1 cellular context compared by ENCODE assay signal in the genomic region with DNA sequence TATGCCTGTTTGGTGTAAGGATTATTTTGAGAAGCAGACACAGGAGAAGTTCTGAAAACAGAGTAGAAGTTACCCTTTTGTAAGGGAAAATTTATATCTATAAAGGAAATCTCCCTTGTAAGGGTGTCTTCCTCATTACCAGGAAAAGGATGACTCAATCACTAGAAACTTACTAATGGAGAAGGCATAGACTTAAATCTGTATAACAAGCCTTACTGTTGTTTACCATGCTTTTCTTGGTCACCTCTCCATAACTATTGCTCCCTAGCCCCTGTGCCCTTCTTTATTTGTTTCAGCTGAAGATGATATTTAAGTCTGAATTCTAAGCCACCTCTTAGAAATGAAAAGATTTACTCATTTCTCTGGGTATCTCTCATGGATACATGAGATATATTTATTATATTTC.
TF ChIP-seq lines count a peak whose summit lies in the region.

No MANE protein-coding gene starts in this region.

TF ChIP-seq in K562, 482 proteins besides CTCF, POLR2A, EP300 and RAD21 (continued from another document and continues in another):
- TF ChIP-seq, protein P1, sequence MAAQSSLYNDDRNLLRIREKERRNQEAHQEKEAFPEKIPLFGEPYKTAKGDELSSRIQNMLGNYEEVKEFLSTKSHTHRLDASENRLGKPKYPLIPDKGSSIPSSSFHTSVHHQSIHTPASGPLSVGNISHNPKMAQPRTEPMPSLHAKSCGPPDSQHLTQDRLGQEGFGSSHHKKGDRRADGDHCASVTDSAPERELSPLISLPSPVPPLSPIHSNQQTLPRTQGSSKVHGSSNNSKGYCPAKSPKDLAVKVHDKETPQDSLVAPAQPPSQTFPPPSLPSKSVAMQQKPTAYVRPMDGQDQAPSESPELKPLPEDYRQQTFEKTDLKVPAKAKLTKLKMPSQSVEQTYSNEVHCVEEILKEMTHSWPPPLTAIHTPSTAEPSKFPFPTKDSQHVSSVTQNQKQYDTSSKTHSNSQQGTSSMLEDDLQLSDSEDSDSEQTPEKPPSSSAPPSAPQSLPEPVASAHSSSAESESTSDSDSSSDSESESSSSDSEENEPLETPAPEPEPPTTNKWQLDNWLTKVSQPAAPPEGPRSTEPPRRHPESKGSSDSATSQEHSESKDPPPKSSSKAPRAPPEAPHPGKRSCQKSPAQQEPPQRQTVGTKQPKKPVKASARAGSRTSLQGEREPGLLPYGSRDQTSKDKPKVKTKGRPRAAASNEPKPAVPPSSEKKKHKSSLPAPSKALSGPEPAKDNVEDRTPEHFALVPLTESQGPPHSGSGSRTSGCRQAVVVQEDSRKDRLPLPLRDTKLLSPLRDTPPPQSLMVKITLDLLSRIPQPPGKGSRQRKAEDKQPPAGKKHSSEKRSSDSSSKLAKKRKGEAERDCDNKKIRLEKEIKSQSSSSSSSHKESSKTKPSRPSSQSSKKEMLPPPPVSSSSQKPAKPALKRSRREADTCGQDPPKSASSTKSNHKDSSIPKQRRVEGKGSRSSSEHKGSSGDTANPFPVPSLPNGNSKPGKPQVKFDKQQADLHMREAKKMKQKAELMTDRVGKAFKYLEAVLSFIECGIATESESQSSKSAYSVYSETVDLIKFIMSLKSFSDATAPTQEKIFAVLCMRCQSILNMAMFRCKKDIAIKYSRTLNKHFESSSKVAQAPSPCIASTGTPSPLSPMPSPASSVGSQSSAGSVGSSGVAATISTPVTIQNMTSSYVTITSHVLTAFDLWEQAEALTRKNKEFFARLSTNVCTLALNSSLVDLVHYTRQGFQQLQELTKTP (IDR thresholded peaks at IDR 0.05; ENCODE audit: low read depth in 1 of 2, partially characterized antibody in 2 of 2) = peak; percentile 72 to 84
- TF ChIP-seq RBFOX2 (IDR thresholded peaks at IDR 0.05; ENCODE audit: low read depth, low read length) (peak; percentile 50), ELF4 (CRISPR knock-in tag; IDR thresholded peaks at IDR 0.05) (no peak), TRIM24 (IDR thresholded peaks at IDR 0.05) (peak; percentile 73 to 90; a peak in 3 of 4 replicates), BRD4 (IDR thresholded peaks at IDR 0.05) (peak; percentile 84; the same call in 1 of the 2 replicates), KDM1A (IDR thresholded peaks at IDR 0.05) (0 out of 4 replicates have a peak, but pooled peaks of 1 of the 2 experiments have one; percentile 25), SPI1 (IDR thresholded peaks at IDR 0.05; ENCODE audit: borderline replicate concordance, low read depth, low read length) (0 out of 2 replicates have a peak, but pooled peaks have one; percentile 13), RNF2 (IDR thresholded peaks at IDR 0.05) (peak; percentile 65; the same call in 1 of the 2 replicates), OTX1 (CRISPR knock-in tag; IDR thresholded peaks at IDR 0.05) (no peak), ZEB2 (IDR thresholded peaks at IDR 0.05) (no peak), JUND (IDR thresholded peaks at IDR 0.05; ENCODE audit: borderline replicate concordance, low read depth, low read length) (peak; percentile 96), JUND (tag; IDR thresholded peaks at IDR 0.05; ENCODE audit: borderline replicate concordance, low read depth, low read length) (peak; percentile 97), ETV6 (IDR thresholded peaks at IDR 0.05; ENCODE audit: borderline replicate concordance in 1 of 2, low read depth in 2 of 2, low read length in 1 of 2) (peak; percentile 76 to 86; a peak in 2 of 4 replicates), ETV6 (CRISPR knock-in tag; IDR thresholded peaks at IDR 0.05; ENCODE audit: borderline replicate concordance) (no peak), GATA2 (CRISPR knock-in tag; IDR thresholded peaks at IDR 0.05) (peak; percentile 63; the same call in 1 of the 2 replicates), LEF1 (IDR thresholded peaks at IDR 0.05) (peak; percentile 85; the same call in 1 of the 2 replicates), ELF1 (tag; IDR thresholded peaks at IDR 0.05) (peak; percentile 27; the same call in 1 of the 2 replicates), ZNF184 (CRISPR knock-in tag; IDR thresholded peaks at IDR 0.05) (no peak), SMARCE1 (IDR thresholded peaks at IDR 0.05) (peak; percentile 89), ARID1B (IDR thresholded peaks at IDR 0.05) (peak; percentile 87), ATF7 (IDR thresholded peaks at IDR 0.05) (peak; percentile 83), ZKSCAN3 (CRISPR knock-in tag; IDR thresholded peaks at IDR 0.05) (no peak), HDAC3 (IDR thresholded peaks at IDR 0.05; ENCODE audit: borderline replicate concordance, partially characterized antibody) (peak; percentile 45), ZNF584 (CRISPR knock-in tag; IDR thresholded peaks at IDR 0.05; ENCODE audit: low read depth) (0 out of 2 replicates have a peak, but pooled peaks have one; percentile 55), MTA3 (IDR thresholded peaks at IDR 0.05; ENCODE audit: borderline replicate concordance) (peak; percentile 25; the same call in 1 of the 2 replicates), JUN (IDR thresholded peaks at IDR 0.05; ENCODE audit: borderline replicate concordance, low read depth, low read length) (peak; percentile 54; the same call in 1 of the 2 replicates), JUN (CRISPR knock-in tag; IDR thresholded peaks at IDR 0.05; ENCODE audit: borderline replicate concordance) (no peak), ILK (tag; IDR thresholded peaks at IDR 0.05; ENCODE audit: borderline replicate concordance, low read depth) (no peak), MTA2 (IDR thresholded peaks at IDR 0.05; ENCODE audit: low read depth) (no peak), SMARCA4 (IDR thresholded peaks at IDR 0.05) (peak; percentile 93), CEBPG (CRISPR knock-in tag; IDR thresholded peaks at IDR 0.05) (peak; percentile 76), CEBPG (tag; conservative IDR thresholded peaks at IDR 0.05 in 1 of 2, IDR thresholded peaks at IDR 0.05 in 1 of 2) (peak; percentile 86 to 96)
- TF ChIP-seq, protein P2, sequence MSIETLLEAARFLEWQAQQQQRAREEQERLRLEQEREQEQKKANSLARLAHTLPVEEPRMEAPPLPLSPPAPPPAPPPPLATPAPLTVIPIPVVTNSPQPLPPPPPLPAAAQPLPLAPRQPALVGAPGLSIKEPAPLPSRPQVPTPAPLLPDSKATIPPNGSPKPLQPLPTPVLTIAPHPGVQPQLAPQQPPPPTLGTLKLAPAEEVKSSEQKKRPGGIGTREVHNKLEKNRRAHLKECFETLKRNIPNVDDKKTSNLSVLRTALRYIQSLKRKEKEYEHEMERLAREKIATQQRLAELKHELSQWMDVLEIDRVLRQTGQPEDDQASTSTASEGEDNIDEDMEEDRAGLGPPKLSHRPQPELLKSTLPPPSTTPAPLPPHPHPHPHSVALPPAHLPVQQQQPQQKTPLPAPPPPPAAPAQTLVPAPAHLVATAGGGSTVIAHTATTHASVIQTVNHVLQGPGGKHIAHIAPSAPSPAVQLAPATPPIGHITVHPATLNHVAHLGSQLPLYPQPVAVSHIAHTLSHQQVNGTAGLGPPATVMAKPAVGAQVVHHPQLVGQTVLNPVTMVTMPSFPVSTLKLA (conservative IDR thresholded peaks at IDR 0.05) = peak in 1 of 2 experiments; percentile 28; a peak in 1 of 4 replicates
- TF ChIP-seq, protein P3, sequence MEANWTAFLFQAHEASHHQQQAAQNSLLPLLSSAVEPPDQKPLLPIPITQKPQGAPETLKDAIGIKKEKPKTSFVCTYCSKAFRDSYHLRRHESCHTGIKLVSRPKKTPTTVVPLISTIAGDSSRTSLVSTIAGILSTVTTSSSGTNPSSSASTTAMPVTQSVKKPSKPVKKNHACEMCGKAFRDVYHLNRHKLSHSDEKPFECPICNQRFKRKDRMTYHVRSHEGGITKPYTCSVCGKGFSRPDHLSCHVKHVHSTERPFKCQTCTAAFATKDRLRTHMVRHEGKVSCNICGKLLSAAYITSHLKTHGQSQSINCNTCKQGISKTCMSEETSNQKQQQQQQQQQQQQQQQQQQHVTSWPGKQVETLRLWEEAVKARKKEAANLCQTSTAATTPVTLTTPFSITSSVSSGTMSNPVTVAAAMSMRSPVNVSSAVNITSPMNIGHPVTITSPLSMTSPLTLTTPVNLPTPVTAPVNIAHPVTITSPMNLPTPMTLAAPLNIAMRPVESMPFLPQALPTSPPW (CRISPR knock-in tag; IDR thresholded peaks at IDR 0.05) = peak; percentile 40; the same call in 1 of the 2 replicates
- TF ChIP-seq, protein P4, sequence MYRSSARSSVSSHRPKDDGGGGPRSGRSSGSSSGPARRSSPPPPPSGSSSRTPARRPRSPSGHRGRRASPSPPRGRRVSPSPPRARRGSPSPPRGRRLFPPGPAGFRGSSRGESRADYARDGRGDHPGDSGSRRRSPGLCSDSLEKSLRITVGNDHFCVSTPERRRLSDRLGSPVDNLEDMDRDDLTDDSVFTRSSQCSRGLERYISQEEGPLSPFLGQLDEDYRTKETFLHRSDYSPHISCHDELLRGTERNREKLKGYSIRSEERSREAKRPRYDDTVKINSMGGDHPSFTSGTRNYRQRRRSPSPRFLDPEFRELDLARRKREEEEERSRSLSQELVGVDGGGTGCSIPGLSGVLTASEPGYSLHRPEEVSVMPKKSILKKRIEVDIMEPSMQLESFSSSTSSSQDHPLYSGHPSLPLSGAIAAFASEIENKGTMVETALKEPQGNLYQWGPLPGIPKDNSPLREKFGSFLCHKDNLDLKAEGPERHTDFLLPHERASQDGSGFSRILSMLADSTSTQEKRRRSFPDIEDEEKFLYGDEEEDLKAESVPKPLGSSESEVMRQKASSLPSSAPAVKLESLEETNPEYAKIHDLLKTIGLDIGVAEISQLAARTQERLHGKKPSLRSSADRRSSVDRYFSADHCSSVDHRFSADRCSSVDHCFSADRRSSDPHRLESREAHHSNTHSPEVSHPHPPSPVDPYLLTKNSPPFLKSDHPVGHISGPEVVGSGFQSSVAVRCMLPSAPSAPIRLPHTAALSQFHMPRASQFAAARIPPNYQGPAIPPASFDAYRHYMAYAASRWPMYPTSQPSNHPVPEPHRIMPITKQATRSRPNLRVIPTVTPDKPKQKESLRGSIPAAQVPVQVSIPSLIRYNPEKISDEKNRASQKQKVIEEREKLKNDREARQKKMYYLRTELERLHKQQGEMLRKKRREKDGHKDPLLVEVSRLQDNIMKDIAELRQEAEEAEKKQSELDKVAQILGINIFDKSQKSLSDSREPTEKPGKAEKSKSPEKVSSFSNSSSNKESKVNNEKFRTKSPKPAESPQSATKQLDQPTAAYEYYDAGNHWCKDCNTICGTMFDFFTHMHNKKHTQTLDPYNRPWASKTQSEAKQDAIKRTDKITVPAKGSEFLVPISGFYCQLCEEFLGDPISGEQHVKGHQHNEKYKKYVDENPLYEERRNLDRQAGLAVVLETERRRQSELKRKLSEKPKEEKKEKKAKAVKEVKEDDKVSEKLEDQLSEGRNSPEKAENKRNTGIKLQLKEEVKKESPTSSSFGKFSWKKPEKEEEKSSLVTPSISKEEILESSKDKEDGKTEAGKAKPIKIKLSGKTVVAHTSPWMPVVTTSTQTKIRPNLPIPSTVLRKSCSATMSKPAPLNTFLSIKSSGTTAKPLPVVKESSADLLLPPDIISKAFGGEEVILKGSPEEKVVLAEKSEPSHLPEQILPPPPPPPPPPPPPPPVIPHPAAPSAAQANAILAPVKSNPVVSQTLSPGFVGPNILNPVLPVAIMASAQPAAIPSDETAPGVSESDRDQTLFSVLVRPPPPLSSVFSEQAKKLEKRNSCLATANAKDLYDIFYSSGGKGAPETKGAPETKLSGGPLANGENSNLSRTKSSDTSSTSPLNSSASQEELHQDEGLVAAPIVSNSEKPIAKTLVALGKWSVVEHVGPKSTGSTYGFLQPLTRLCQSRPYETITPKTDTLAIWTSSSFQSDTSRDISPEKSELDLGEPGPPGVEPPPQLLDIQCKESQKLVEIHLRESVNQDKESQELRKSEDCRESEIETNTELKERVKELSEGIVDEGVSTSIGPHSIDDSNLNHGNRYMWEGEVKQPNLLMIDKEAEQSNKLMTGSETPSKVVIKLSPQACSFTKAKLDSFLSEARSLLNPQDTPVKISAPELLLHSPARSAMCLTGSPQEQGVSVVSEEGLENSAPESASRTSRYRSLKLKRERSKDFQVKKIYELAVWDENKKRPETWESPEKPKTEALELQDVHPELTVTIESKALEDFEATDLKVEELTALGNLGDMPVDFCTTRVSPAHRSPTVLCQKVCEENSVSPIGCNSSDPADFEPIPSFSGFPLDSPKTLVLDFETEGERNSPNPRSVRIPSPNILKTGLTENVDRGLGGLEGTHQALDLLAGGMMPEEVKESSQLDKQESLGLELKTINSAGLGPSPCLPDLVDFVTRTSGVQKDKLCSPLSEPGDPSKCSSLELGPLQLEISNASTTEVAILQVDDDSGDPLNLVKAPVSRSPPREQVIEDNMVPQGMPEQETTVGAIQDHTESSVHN (IDR thresholded peaks at IDR 0.05; ENCODE audit: borderline replicate concordance in 1 of 2, low read depth in 1 of 2) = no peak
- TF ChIP-seq, protein P5, sequence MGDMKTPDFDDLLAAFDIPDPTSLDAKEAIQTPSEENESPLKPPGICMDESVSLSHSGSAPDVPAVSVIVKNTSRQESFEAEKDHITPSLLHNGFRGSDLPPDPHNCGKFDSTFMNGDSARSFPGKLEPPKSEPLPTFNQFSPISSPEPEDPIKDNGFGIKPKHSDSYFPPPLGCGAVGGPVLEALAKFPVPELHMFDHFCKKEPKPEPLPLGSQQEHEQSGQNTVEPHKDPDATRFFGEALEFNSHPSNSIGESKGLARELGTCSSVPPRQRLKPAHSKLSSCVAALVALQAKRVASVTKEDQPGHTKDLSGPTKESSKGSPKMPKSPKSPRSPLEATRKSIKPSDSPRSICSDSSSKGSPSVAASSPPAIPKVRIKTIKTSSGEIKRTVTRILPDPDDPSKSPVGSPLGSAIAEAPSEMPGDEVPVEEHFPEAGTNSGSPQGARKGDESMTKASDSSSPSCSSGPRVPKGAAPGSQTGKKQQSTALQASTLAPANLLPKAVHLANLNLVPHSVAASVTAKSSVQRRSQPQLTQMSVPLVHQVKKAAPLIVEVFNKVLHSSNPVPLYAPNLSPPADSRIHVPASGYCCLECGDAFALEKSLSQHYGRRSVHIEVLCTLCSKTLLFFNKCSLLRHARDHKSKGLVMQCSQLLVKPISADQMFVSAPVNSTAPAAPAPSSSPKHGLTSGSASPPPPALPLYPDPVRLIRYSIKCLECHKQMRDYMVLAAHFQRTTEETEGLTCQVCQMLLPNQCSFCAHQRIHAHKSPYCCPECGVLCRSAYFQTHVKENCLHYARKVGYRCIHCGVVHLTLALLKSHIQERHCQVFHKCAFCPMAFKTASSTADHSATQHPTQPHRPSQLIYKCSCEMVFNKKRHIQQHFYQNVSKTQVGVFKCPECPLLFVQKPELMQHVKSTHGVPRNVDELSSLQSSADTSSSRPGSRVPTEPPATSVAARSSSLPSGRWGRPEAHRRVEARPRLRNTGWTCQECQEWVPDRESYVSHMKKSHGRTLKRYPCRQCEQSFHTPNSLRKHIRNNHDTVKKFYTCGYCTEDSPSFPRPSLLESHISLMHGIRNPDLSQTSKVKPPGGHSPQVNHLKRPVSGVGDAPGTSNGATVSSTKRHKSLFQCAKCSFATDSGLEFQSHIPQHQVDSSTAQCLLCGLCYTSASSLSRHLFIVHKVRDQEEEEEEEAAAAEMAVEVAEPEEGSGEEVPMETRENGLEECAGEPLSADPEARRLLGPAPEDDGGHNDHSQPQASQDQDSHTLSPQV (IDR thresholded peaks at IDR 0.05) = peak; percentile 67
